ENCODE assay signal across 8 cellular contexts in the genomic region with DNA sequence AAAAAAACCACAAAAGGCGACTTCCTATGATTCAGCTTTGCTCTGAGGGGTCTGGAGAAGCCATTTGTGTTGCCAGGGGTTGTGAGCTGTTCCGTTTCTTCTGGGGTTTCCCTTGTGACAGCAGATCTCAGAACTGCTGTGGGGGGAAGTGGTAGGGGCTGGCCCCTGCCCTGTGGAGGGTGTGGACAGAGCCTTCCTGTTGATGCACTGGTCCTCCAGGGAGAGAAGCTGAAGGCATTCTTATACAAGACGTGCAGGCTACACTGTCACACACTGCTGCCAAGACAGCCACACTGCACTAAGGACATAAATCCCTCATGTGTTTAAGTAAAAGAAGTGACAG. TPM values are rescaled to one million over a fixed set of nuclear protein-coding genes. Genes with fewer than 3 reads are reported as not detected.
DNase-seq lines count a peak whose midpoint lies in the region; ATAC-seq and TF ChIP-seq lines count a peak whose summit lies in the region.

No MANE protein-coding gene starts in this region.

- H3K4me3 ChIP-seq in stomach (no peak overlapping the region), colonic mucosa (no peak overlapping the region), GM23248 (no peak overlapping the region)

- no peaks in the 10 kb centered on the region for H3K9me2 ChIP-seq in GM23248 (ENCODE audit: insufficient read depth)

- H3K27me3 Mint-ChIP-seq in T-helper 17 cell, result no peaks in the 10 kb centered on the region

- ATAC-seq in HG03025 (IDR thresholded peaks at IDR 0.05; ENCODE audit: low FRiP score, unreplicated experiment), result peak; percentile 69
- ATAC-seq in T-helper 17 cell, result peak; percentile 94
- peak; percentile 75 for ATAC-seq in left ventricle myocardium superior

- H3K36me3 Mint-ChIP-seq in T-helper 17 cell (ENCODE audit: low read depth), result no peaks in the 10 kb centered on the region

- H3K36me3 ChIP-seq in stomach (no peaks in the 10 kb centered on the region), colonic mucosa (no peaks in the 10 kb centered on the region), GM23248 (ENCODE audit: low read depth) (no peaks in the 10 kb centered on the region)

- H3K9me3 ChIP-seq in T-helper 17 cell (ENCODE audit: control insufficient read depth, low read length, poor library complexity, severe bottlenecking) (no peaks in the 10 kb centered on the region), stomach (no peaks in the 10 kb centered on the region), colonic mucosa (no peaks in the 10 kb centered on the region), GM23248 (ENCODE audit: low read depth) (no peaks in the 10 kb centered on the region)

- H3K4me3 Mint-ChIP-seq in T-helper 17 cell, result peak overlapping the region; percentile 64

- no peaks in the 10 kb centered on the region for H3F3A ChIP-seq in GM23248 (ENCODE audit: insufficient read depth)

- in situ Hi-C loops in GM23248 (cut with MboI), result no loop called here

- TF ChIP-seq EP300 in stomach (IDR thresholded peaks at IDR 0.05), result no peak

- no peak overlapping the region for H3K4me2 ChIP-seq in GM23248 (ENCODE audit: unreplicated experiment)

- H3K79me2 ChIP-seq in GM23248 (ENCODE audit: insufficient read depth), result no peaks in the 10 kb centered on the region

- intact Hi-C loops in left ventricle myocardium superior (cut with micrococcal nuclease) (no loop called here), stomach (cut with DNase I; ENCODE audit: low total_unique reads) (no loop called here), colonic mucosa (cut with DNase I) (no loop called here)

- H3K27ac ChIP-seq in stomach (peak overlapping the region in 1 of 5 donors; percentile 10), colonic mucosa (no peak overlapping the region), GM23248 (no peak overlapping the region)

- H3K9ac ChIP-seq in colonic mucosa (ENCODE audit: low read depth in 2 of 2, low read length in 2 of 2) (no peak overlapping the region), GM23248 (no peak overlapping the region)

- 50 to 68% (median 63%) methylated on average over 3 of the region's 3 CpGs for WGBS in stomach, 5 donors
- WGBS in GM23248 (ENCODE audit: low coverage in 1 of 2, low lambda C conversion rate in 2 of 2, missing lambda C conversion rate in 2 of 2), 2 experiments, result 62 to 73% methylated on average over 3 of the region's 3 CpGs

- H3K27ac Mint-ChIP-seq in T-helper 17 cell, result peak overlapping the region; percentile 89

- no peaks in the 10 kb centered on the region for H4K20me1 ChIP-seq in GM23248 (ENCODE audit: insufficient read depth)

- peaks cover 0 to 15% (median 0%) of the 10 kb centered on the region in 4 donors for H3K4me1 ChIP-seq in stomach
- no peaks in the 10 kb centered on the region for H3K4me1 ChIP-seq in colonic mucosa
- no peaks in the 10 kb centered on the region for H3K4me1 ChIP-seq in GM23248 (ENCODE audit: insufficient read depth)

- no peak for TF ChIP-seq POLR2A in stomach (IDR thresholded peaks at IDR 0.05)

- TF ChIP-seq CTCF in stomach (IDR thresholded peaks at IDR 0.05) (no peak), colonic mucosa (IDR thresholded peaks at IDR 0.05) (no peak)

- H3K27me3 ChIP-seq in stomach, result no peaks in the 10 kb centered on the region
- no peaks in the 10 kb centered on the region for H3K27me3 ChIP-seq in colonic mucosa
- no peaks in the 10 kb centered on the region; the same call in 1 of the 2 replicates for H3K27me3 ChIP-seq in GM23248 (replicated peaks; ENCODE audit: insufficient read depth)

- no peak overlapping the region for H2AFZ ChIP-seq in GM23248

- peaks cover 18% of the 10 kb centered on the region for H3K4me1 Mint-ChIP-seq in T-helper 17 cell

- DNase-seq in GM19238 (ENCODE audit: insufficient read length, low spot score) (peak; percentile 69), T-helper 17 cell (no peak), left ventricle myocardium superior (no peak), stomach (peak; percentile 26), DMS79 (lab: John Stamatoyannopoulos, UW) (no peak), colonic mucosa (no peak), GM23248 (no peak)

RNA-seq across cellular contexts. Expression of gene CSGALNACT2, which starts 17.3 kb away (rescaled TPM):
- total RNA-seq in T-helper 17 cell, result 10 to 100 TPM; 38.9 to 51.4 TPM
- total RNA-seq in left ventricle myocardium superior, result 7.7 TPM
- 10 to 100 TPM in 2 of 5 donors, 1 to 10 TPM in 3; 2.0 to 30.1 (median 8.9) TPM for total RNA-seq in stomach
- polyA plus RNA-seq in stomach, result 10 to 100 TPM in 1 of 3 donors, 1 to 10 TPM in 2; 4.1 to 10.7 (median 6.7) TPM
- total RNA-seq in colonic mucosa, result 1 to 10 TPM; 3.5 to 8.2 TPM
- total RNA-seq in GM23248 (2014; rRNA removed; shearing (Covaris generic)), result 11.5 and 17.4 TPM in 2 replicates
- 26.3 and 27.8 TPM in 2 replicates for polyA plus RNA-seq in GM23248 (2016; fragmentation: Nextera tagmentation; extraction: Ambion mirVana)

RNA-seq across cellular contexts. Expression of gene RET, which starts 44.0 kb away (rescaled TPM):
- total RNA-seq in T-helper 17 cell (under 1 TPM in 1 of 2 donors, not detected in 1; 0.34 TPM), left ventricle myocardium superior (8.4 TPM), stomach (1 to 10 TPM in 3 of 5 donors, not detected in 2; 3.1 to 9.8 (median 3.2) TPM), colonic mucosa (1 to 10 TPM; 1.9 to 3.3 TPM)
- polyA plus RNA-seq in stomach (1 to 10 TPM in 1 of 3 donors, under 1 TPM in 2; 0.31 to 1.9 (median 0.93) TPM), GM23248 (2016; fragmentation: Nextera tagmentation; extraction: Ambion mirVana) (not detected in 2 replicates)
- not detected in 2 replicates for total RNA-seq in GM23248 (2014; rRNA removed; shearing (Covaris generic))

Comparison
In these comparisons a context has a peak if more than half of its experiments do, and no peak if none do; other contexts are left out.
1. DNase-seq: peak in GM19238 (single experiment) and stomach (single experiment); none in T-helper 17 cell (0 of 3), left ventricle myocardium superior (single experiment), DMS79 (single experiment), colonic mucosa (single experiment) and GM23248 (single experiment).
2. Peak in every context shown above with its lines, with median percentiles within 50 percentile points of each other: ATAC-seq.